In the genomic region with DNA sequence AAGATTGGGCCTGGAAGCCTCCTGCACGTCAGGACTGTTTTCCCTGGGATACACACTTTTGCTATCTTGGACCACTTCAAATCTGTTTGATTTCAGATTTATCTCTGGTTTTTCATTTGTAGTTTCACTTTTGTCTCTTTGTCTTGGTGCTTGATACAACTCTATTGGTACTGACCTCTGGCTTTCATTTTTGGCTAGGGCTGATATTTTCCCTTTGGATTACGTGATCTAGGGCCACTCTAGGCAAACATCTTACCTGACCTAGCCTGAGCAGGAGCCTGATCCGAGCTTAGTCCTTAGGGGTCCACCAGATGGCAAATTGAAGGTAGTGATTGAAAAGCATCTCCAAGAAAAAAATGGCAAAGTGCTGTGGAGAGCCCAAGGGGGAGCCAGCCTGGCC, we compare ENCODE assay signal across 33 cellular contexts.
"Had no signal": no experiment of that assay in that cellular context is flagged by ENCODE, and none has a peak within 500 bp of the region (broad histone marks: within the 10 kb centered on the region; RNA-seq: fewer than 3 reads in every experiment).

No MANE protein-coding gene starts in this region.

- H3K4me3 Mint-ChIP-seq: activated B cell treated with CpG ODN at 0.5 μM for 24 hours; activated CD4-positive, alpha-beta memory T cell treated with anti-CD3 and anti-CD28 coated beads for 36 hours; activated naive CD4-positive, alpha-beta T cell treated with anti-CD3 and anti-CD28 coated beads for 36 hours; activated T-cell treated with anti-CD3 and anti-CD28 coated beads, Interleukin-2, amount 50 U/mL, for 4 hours; activated T-helper 1 cell treated with anti-CD3 and anti-CD28 coated beads, Interleukin-12 subunit alpha, Interleukin-12 subunit beta, Interleukin-2, Interleukin-4 antibody, amounts not matched to agents 30 ng/mL and 10 ng/mL and 1 ng/mL, durations not matched to agents 14 hours and 24 hours and 36 hours; T-cell; T-helper 17 cell had no signal

- H2AFZ ChIP-seq: PC-9 had no signal

- ATAC-seq: activated naive CD4-positive, alpha-beta T cell treated with anti-CD3 and anti-CD28 coated beads, Interleukin-2, amount 50 U/mL, for 72 hours; activated T-cell treated with anti-CD3 and anti-CD28 coated beads, Interleukin-2, amount 50 U/mL, for 4 hours; body of pancreas; Right ventricle myocardium inferior; SK-N-SH treated with all-trans-retinoic acid at 6 μM for 48 hours; T-cell; T-helper 17 cell had no signal

- H3K4me1 Mint-ChIP-seq: activated B cell treated with CpG ODN at 0.5 μM for 24 hours, T-helper 17 cell had no signal

- H3K27me3 ChIP-seq: body of pancreas, breast epithelium had no signal

- H3K4me2 ChIP-seq: PC-9 had no signal

- H3K27ac Mint-ChIP-seq: activated B cell treated with CpG ODN at 0.5 μM for 24 hours; activated CD4-positive, alpha-beta memory T cell treated with anti-CD3 and anti-CD28 coated beads for 36 hours; activated naive CD4-positive, alpha-beta T cell treated with anti-CD3 and anti-CD28 coated beads for 36 hours; activated naive CD4-positive, alpha-beta T cell treated with anti-CD3 and anti-CD28 coated beads, Interleukin-2, amount 50 U/mL, for 72 hours; activated T-helper 1 cell treated with anti-CD3 and anti-CD28 coated beads, Interleukin-12 subunit alpha, Interleukin-12 subunit beta, Interleukin-2, Interleukin-4 antibody, amounts not matched to agents 30 ng/mL and 10 ng/mL and 1 ng/mL, durations not matched to agents 14 hours and 24 hours and 36 hours; T-cell; T-helper 17 cell had no signal

- H3K27ac ChIP-seq: adrenal gland, PC-9, RWPE1, VCaP had no signal

- DNase-seq: activated B cell treated with CpG ODN at 0.5 μM for 24 hours; activated CD4-positive, alpha-beta memory T cell treated with anti-CD3 and anti-CD28 coated beads for 36 hours; activated CD4-positive, alpha-beta T cell treated with anti-CD3 and anti-CD28 coated beads for 4 hours; activated CD4-positive, alpha-beta T cell treated with anti-CD3 and anti-CD28 coated beads, Interleukin-2, amount 50 U/mL, for 1 hour; activated CD4-positive, CD25-positive, alpha-beta regulatory T cell treated with anti-CD3 and anti-CD28 coated beads, Interleukin-2, amount 50 U/mL, for 72 hours; activated CD8-positive, alpha-beta memory T cell treated with anti-CD3 and anti-CD28 coated beads, Interleukin-2, amount 50 U/mL, for 4 hours; activated gamma-delta T cell treated with Interleukin-2 at 50 U/mL for 16 hours; activated naive CD4-positive, alpha-beta T cell treated with anti-CD3 and anti-CD28 coated beads for 36 hours; activated T-cell treated with anti-CD3 and anti-CD28 coated beads for 4 hours; activated T-cell treated with anti-CD3 and anti-CD28 coated beads, Interleukin-2, amount 50 U/mL, for 4 hours; adrenal gland; body of pancreas; NCI-H1105; NCI-H1417 treated with DMSO at 0.1 percent for 48 hours; NCI-H187 treated with DMSO at 0.1 percent for 48 hours; NCI-H2081; NCI-H2171 treated with DMSO at 0.1 percent for 48 hours; NCI-H2227 treated with DMSO at 0.1 percent for 48 hours; NCI-H446; NCI-H510A treated with DMSO at 0.1 percent for 48 hours; NCI-H526 treated with DMSO at 0.1 percent for 48 hours; PC-9; SIG-M5; T-cell; T-helper 17 cell had no signal

- H3K9me3 Mint-ChIP-seq: activated B cell treated with CpG ODN at 0.5 μM for 24 hours; activated CD4-positive, alpha-beta memory T cell treated with anti-CD3 and anti-CD28 coated beads for 36 hours; activated naive CD4-positive, alpha-beta T cell treated with anti-CD3 and anti-CD28 coated beads for 36 hours; activated T-cell treated with anti-CD3 and anti-CD28 coated beads, Interleukin-2, amount 50 U/mL, for 4 hours; activated T-helper 1 cell treated with anti-CD3 and anti-CD28 coated beads, Interleukin-12 subunit alpha, Interleukin-12 subunit beta, Interleukin-2, Interleukin-4 antibody, amounts not matched to agents 30 ng/mL and 10 ng/mL and 1 ng/mL, durations not matched to agents 14 hours and 24 hours and 36 hours; T-cell had no signal

- FAIRE-seq: astrocyte had no signal

- H3K4me3 ChIP-seq: adrenal gland, body of pancreas, breast epithelium, PC-9 had no signal

- H3K4me1 ChIP-seq: adrenal gland, breast epithelium had no signal

- H3K9me3 ChIP-seq: adrenal gland, body of pancreas had no signal

- H3K36me3 Mint-ChIP-seq: activated CD4-positive, alpha-beta memory T cell treated with anti-CD3 and anti-CD28 coated beads for 36 hours; activated naive CD4-positive, alpha-beta T cell treated with anti-CD3 and anti-CD28 coated beads, Interleukin-2, amount 50 U/mL, for 72 hours had no signal

- H3K36me3 ChIP-seq: adrenal gland, breast epithelium had no signal
